In the genomic region with DNA sequence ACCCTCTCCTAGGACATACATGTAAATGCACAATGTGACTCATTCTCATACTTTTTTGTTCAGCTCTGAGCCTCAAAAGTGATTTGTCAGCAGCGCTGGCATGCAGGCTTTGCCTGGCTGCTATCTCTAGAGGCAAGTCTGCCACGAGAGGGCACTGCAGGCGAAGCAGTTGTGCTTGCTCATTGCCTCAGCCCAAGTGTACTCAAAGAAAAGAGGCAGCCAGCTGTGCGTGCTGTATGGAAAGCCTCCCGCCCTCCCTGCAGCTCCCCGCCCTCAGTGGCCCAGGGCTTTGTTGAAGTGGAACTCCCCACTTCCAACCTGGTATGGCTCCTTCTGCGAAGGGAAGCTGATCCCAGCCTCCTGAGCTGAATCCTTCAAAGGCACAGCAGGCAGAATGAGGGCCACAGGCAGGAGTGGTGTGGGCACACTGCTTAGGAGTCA, we compare ENCODE assay signal across 8 cellular contexts. TPM values are rescaled to one million over a fixed set of nuclear protein-coding genes. Genes with fewer than 3 reads are reported as not detected.
DNase-seq lines count a peak whose midpoint lies in the region; ATAC-seq and TF ChIP-seq lines count a peak whose summit lies in the region.

No MANE protein-coding gene starts in this region.

- peaks cover 26% of the 10 kb centered on the region for H3K79me2 ChIP-seq in OCI-LY3 (ENCODE audit: low read length)

- DNase-seq in SIG-M5 treated with dmso at 0.1 percent for 504 hours (lab: John Stamatoyannopoulos, UW; ENCODE audit: unreplicated experiment) (peak; percentile 82), SIG-M5 (lab: John Stamatoyannopoulos, UW) (no peak), esophagus squamous epithelium (lab: John Stamatoyannopoulos, UW) (peak; percentile 6), naive B cell (peak; percentile 31)
- DNase-seq in activated T-cell treated with anti-CD3 and anti-CD28 coated beads, Interleukin-2, amount 50 U/mL, for 1 hour, result peak; percentile 71
- DNase-seq in stimulated activated CD8-positive, alpha-beta memory T cell treated with anti-CD3 and anti-CD28 coated beads, Interleukin-7, amount 100 ng/mL, for 24 hours (ENCODE audit: low read depth), result peak; percentile 62

- H3K9ac ChIP-seq in OCI-LY3 (ENCODE audit: low read length), result no peak overlapping the region

- no peak for TF ChIP-seq EP300 in Ishikawa (IDR thresholded peaks at IDR 0.05; ENCODE audit: borderline replicate concordance)

- no peak overlapping the region for H2AFZ ChIP-seq in OCI-LY3 (ENCODE audit: low read depth, low read length)

- no peaks in the 10 kb centered on the region for H3K9me3 ChIP-seq in OCI-LY3 (ENCODE audit: insufficient read depth, low read length)
- no peaks in the 10 kb centered on the region for H3K9me3 ChIP-seq in esophagus squamous epithelium

- H3K27ac ChIP-seq in OCI-LY3 (ENCODE audit: low read length) (no peak overlapping the region), esophagus squamous epithelium (peak overlapping the region in 2 of 4 donors; percentile 30 to 62)

- TF ChIP-seq RAD21 in Ishikawa (IDR thresholded peaks at IDR 0.05; ENCODE audit: low read depth), result peak; percentile 67

- WGBS in esophagus squamous epithelium, 2 donors, result 0% methylated on average over 1 of the region's 7 CpGs; no CpG with 5 or more reads in 1 of the 2 donors

- H3K4me1 ChIP-seq in OCI-LY3 (ENCODE audit: low read length) (no peaks in the 10 kb centered on the region), esophagus squamous epithelium (peaks cover 4 to 9% (median 5%) of the 10 kb centered on the region in 3 donors)

- no peaks in the 10 kb centered on the region for H3K27me3 Mint-ChIP-seq in naive B cell

- no peak for TF ChIP-seq POLR2A in esophagus squamous epithelium (IDR thresholded peaks at IDR 0.05)

- H3K27me3 ChIP-seq in OCI-LY3 (ENCODE audit: low read depth, low read length) (no peaks in the 10 kb centered on the region), esophagus squamous epithelium (no peaks in the 10 kb centered on the region)

- no peak overlapping the region for H3K4me3 ChIP-seq in OCI-LY3 (ENCODE audit: low read length)
- no peak overlapping the region for H3K4me3 ChIP-seq in esophagus squamous epithelium

- intact Hi-C loops in esophagus squamous epithelium (cut with DNase I), result loop anchor here (5.0 kb wide), 1 partner anchor 71 kb away; no protein-coding TSS in a partner anchor

- H3K36me3 ChIP-seq in OCI-LY3 (replicated peaks; ENCODE audit: low read depth, low read length), result peaks cover 72% of the 10 kb centered on the region
- H3K36me3 ChIP-seq in esophagus squamous epithelium, result peaks cover 7 to 100% (median 13%) of the 10 kb centered on the region in 3 donors

- H3K27ac Mint-ChIP-seq in naive B cell, result peak overlapping the region in 1 of 6 donors; percentile 15

- H3K36me3 Mint-ChIP-seq in naive B cell, result peaks cover 15 to 26% of the 10 kb centered on the region in 2 donors

- H3K9me3 Mint-ChIP-seq in naive B cell, result peaks cover 0 to 2% (median 0%) of the 10 kb centered on the region in 7 donors

- peaks cover 6% of the 10 kb centered on the region; the same call in 1 of the 2 replicates for H4K20me1 ChIP-seq in OCI-LY3 (ENCODE audit: insufficient read depth, low read length)

- no peak overlapping the region for H3K4me2 ChIP-seq in OCI-LY3 (ENCODE audit: low read length)

- H3K4me3 Mint-ChIP-seq in naive B cell, result no peak overlapping the region

- peak; percentile 81 to 84 for ATAC-seq in naive B cell (ENCODE audit: low read depth in 2 of 2)

- TF ChIP-seq CTCF in OCI-LY3 (IDR thresholded peaks at IDR 0.05; ENCODE audit: low read depth, low read length) (peak; percentile 93), esophagus squamous epithelium (IDR thresholded peaks at IDR 0.05) (peak; percentile 73 to 92 (median 76))

- peaks cover 5 to 20% (median 8%) of the 10 kb centered on the region in 3 donors for H3K4me1 Mint-ChIP-seq in naive B cell

TF ChIP-seq in Ishikawa, 13 proteins besides CTCF, POLR2A, EP300 and RAD21:
- TF ChIP-seq CREB1 (IDR thresholded peaks at IDR 0.05; ENCODE audit: low read depth), result no peak
- peak; percentile 63; the same call in 1 of the 2 replicates for TF ChIP-seq MAX (IDR thresholded peaks at IDR 0.05)
- peak; percentile 43; the same call in 1 of the 2 replicates for TF ChIP-seq TEAD4 (IDR thresholded peaks at IDR 0.05)
TF ChIP-seq in Ishikawa: peak in this region for 2.

RNA-seq across cellular contexts. Expression of gene SDHAF2, which starts 16.3 kb away (rescaled TPM):
- total RNA-seq in esophagus squamous epithelium, result 10 to 100 TPM; 26.0 to 62.9 (median 43.7) TPM
- 10 to 100 TPM; 65.7 to 83.3 (median 79.1) TPM for polyA plus RNA-seq in naive B cell (ENCODE audit: low read depth in 6 of 6)

RNA-seq across cellular contexts. Expression of gene CPSF7, which starts 16.5 kb away (rescaled TPM):
- 10 to 100 TPM; 24.4 to 44.1 (median 34.3) TPM for total RNA-seq in esophagus squamous epithelium
- polyA plus RNA-seq in naive B cell (ENCODE audit: low read depth in 6 of 6), result 10 to 100 TPM; 26.3 to 43.8 (median 36.6) TPM

RNA-seq across cellular contexts. Expression of gene TMEM216, which starts 53.8 kb away (rescaled TPM):
- 10 to 100 TPM in 2 of 4 donors, 1 to 10 TPM in 2; 4.4 to 22.7 (median 11.6) TPM for total RNA-seq in esophagus squamous epithelium
- polyA plus RNA-seq in naive B cell (ENCODE audit: low read depth in 6 of 6), result 10 to 100 TPM; 36.4 to 76.6 (median 65.0) TPM
